8 cellular contexts compared by ENCODE assay signal in genomic region chr16:10944249-10945064, GRCh38. TPM values are rescaled to one million over a fixed set of nuclear protein-coding genes. Genes with fewer than 3 reads are reported as not detected.
DNase-seq lines count a peak whose midpoint lies in the region; TF ChIP-seq lines count a peak whose summit lies in the region.

TSS of gene CLEC16A (plus strand) at chr16:10944564. CDS start at chr16:10944718, 154 bp downstream.

- H3K36me3 ChIP-seq in neuron (ENCODE audit: insufficient read depth, low read length): peaks cover 4% of the 10 kb centered on the region

- no peaks in the 10 kb centered on the region for H3K27me3 ChIP-seq in neuron (ENCODE audit: insufficient read depth, low read length)

- H2AFZ ChIP-seq in neuron (ENCODE audit: low read depth, low read length): peak within 1 kb of the TSS; percentile 91

- TF ChIP-seq CTCF in HFF-Myc (IDR thresholded peaks at IDR 0.05; ENCODE audit: low read depth, low read length, missing control alignments): no peak

- DNase-seq in GM04503 (ENCODE audit: low read depth) (peak; percentile 77), HFF-Myc (ENCODE audit: extremely low read depth, low read depth) (peak; percentile 80), NAMALWA (ENCODE audit: low spot score) (peak; percentile 97), SK-MEL-5 (ENCODE audit: low read depth, low spot score) (peak; percentile 94), foreskin melanocyte (peak; percentile 90), stromal cell of bone marrow (ENCODE audit: low read depth) (peak; percentile 92)
- peak; percentile 83 to 94 (median 89) for DNase-seq in activated naive CD4-positive, alpha-beta T cell (lab: John Stamatoyannopoulos, UW)

- in situ Hi-C loops in SK-MEL-5 (cut with HindIII; ENCODE audit: low pct_unique_long_range_greater_than_20kb, low sequenced_read_pairs): loop anchor here (10.0 kb wide), 1 partner anchor 200 kb away; the partner anchor contains the start of gene NUBP1

- peaks cover 40% of the 10 kb centered on the region for H3K4me1 ChIP-seq in neuron (ENCODE audit: insufficient read depth, low read length)

- H3K9me3 ChIP-seq in neuron (ENCODE audit: low read length): no peaks in the 10 kb centered on the region

- H3K4me3 ChIP-seq in HFF-Myc (replicated peaks; ENCODE audit: low read depth, low read length): peak within 1 kb of the TSS; percentile 81
- H3K4me3 ChIP-seq in neuron (ENCODE audit: low read length): peak within 1 kb of the TSS; percentile 90

RNA-seq across cellular contexts. Expression of gene CLEC16A, which starts in this region (rescaled TPM):
- 8.0 TPM in 2 replicates for total RNA-seq in SK-MEL-5 (2014; rRNA removed; shearing (Covaris generic))
- polyA plus RNA-seq in SK-MEL-5 (2015; cell fraction: cytosol; rRNA removed): 11.6 and 14.9 TPM in 2 replicates
- 11.8 and 13.7 TPM in 2 replicates for polyA plus RNA-seq in SK-MEL-5 (2015; cell fraction: nucleus; rRNA removed)

Comparison
In these comparisons a context has a peak if more than half of its experiments do, and no peak if none do; other contexts are left out.
1. Peak in every context shown above with its lines: DNase-seq and H3K4me3 ChIP-seq.